22 cellular contexts compared by ENCODE assay signal in the genomic region with DNA sequence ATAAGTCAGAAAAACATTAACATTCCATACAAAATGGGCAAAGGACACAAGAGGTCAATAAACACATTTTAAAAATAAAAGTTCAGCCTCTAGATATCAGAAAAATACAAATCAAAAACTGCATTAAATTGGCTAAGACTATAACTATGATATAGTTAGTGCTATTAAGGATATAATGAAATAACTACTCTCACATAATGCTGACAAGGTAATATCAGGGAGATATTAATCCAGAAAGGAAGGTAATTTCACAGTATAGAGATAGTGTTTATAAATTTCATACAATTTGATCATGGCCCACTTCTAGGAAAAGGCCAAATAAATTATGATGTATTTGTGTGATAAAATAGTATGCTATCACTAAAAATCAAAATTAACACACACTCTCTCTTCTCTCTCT.
DNase-seq lines count a peak whose midpoint lies in the region; ATAC-seq, FAIRE-seq and TF ChIP-seq lines count a peak whose summit lies in the region.
"Had no signal": no experiment of that assay in that cellular context is flagged by ENCODE, and none has a peak within 500 bp of the region (broad histone marks: within the 10 kb centered on the region; RNA-seq: fewer than 3 reads in every experiment).

No MANE protein-coding gene starts in this region.

- dilution Hi-C loops in mammary epithelial cell (cut with HindIII; ENCODE audit: low sequenced_read_pairs), result no loop called here

- no peaks in the 10 kb centered on the region for H4K20me1 ChIP-seq in mammary epithelial cell (ENCODE audit: insufficient read depth, low read length)
- H4K20me1 ChIP-seq: BLaER1 had no signal

- no peak for TF ChIP-seq POLR2A in A549 (IDR thresholded peaks at IDR 0.05; ENCODE audit: low read length)

- H3K9ac ChIP-seq in mammary epithelial cell (ENCODE audit: insufficient read depth, low read length), result no peak overlapping the region
- H3K9ac ChIP-seq: BLaER1, GM23248 had no signal

- intact Hi-C loops in left lung (cut with DNase I), result no loop called here
- intact Hi-C loops in mammary epithelial cell (cut with micrococcal nuclease), result no loop called here

- POLR2A ChIA-PET in A549 (lab: Yijun Ruan, JAX), result no interaction called here
- POLR2A ChIA-PET in HEK293 (lab: Yijun Ruan, JAX), result no interaction called here

- no peaks in the 10 kb centered on the region for H3K9me3 ChIP-seq in A549
- no peaks in the 10 kb centered on the region for H3K9me3 ChIP-seq in HEK293 (ENCODE audit: control insufficient read depth, insufficient read depth, low read depth, low read length)
- H3K9me3 ChIP-seq in left lung, result no peaks in the 10 kb centered on the region
- no peaks in the 10 kb centered on the region for H3K9me3 ChIP-seq in mammary epithelial cell (replicated peaks; ENCODE audit: insufficient read depth, low read length)
- H3K9me3 ChIP-seq: BLaER1, Caco-2 had no signal

- peak overlapping the region; percentile 74 for H3K27ac Mint-ChIP-seq in nephron progenitor cell
- H3K27ac Mint-ChIP-seq: B cell; CD4-positive, CD25-positive, alpha-beta regulatory T cell; CD8-positive, alpha-beta T cell had no signal

- no peaks in the 10 kb centered on the region for H3K79me2 ChIP-seq in mammary epithelial cell (ENCODE audit: insufficient read depth, low read length)

- no peaks in the 10 kb centered on the region for H3K9me3 Mint-ChIP-seq in nephron progenitor cell
- H3K9me3 Mint-ChIP-seq: CD4-positive, CD25-positive, alpha-beta regulatory T cell; CD8-positive, alpha-beta T cell had no signal

- no peak for TF ChIP-seq EP300 in A549 (IDR thresholded peaks at IDR 0.05)

- in situ Hi-C loops in mammary epithelial cell (cut with MboI; ENCODE audit: low sequenced_read_pairs in 2 of 2), result no loop called here

- H3K36me3 ChIP-seq in HEK293 (ENCODE audit: control insufficient read depth in 2 of 2, insufficient read depth in 1 of 2, low read length in 2 of 2) (no peaks in the 10 kb centered on the region), left lung (no peaks in the 10 kb centered on the region), mammary epithelial cell (ENCODE audit: insufficient read depth, low read length) (no peaks in the 10 kb centered on the region)
- H3K36me3 ChIP-seq: BLaER1 had no signal

- no peak overlapping the region for H3K4me3 Mint-ChIP-seq in nephron progenitor cell
- H3K4me3 Mint-ChIP-seq: B cell; CD4-positive, CD25-positive, alpha-beta regulatory T cell; CD8-positive, alpha-beta T cell had no signal

- no peak for DNase-seq in A549 (ENCODE audit: low read depth in 1 of 2, low spot score in 1 of 2)
- DNase-seq in nephron progenitor cell, result no peak
- DNase-seq in left lung, result no peak
- no peak for DNase-seq in effector CD4-positive, alpha-beta T cell
- DNase-seq in mammary epithelial cell, result no peak
- DNase-seq: Caco-2; CD4-positive, CD25-positive, alpha-beta regulatory T cell; CD8-positive, alpha-beta T cell; DMS79; EL; GDM1; GM23248; H7; HCEC 1CT had no signal

- no peaks in the 10 kb centered on the region for H3K36me3 Mint-ChIP-seq in nephron progenitor cell (ENCODE audit: low read depth)
- H3K36me3 Mint-ChIP-seq: CD4-positive, CD25-positive, alpha-beta regulatory T cell; CD8-positive, alpha-beta T cell had no signal

- TF ChIP-seq CTCF in A549 (IDR thresholded peaks at IDR 0.05), result no peak
- TF ChIP-seq CTCF in HEK293 (tag by site-specific recombination; IDR thresholded peaks at IDR 0.05), result no peak
- no peak for TF ChIP-seq CTCF in nephron progenitor cell (IDR thresholded peaks at IDR 0.05)
- TF ChIP-seq CTCF in left lung (IDR thresholded peaks at IDR 0.05), result no peak
- TF ChIP-seq CTCF in mammary epithelial cell (conservative IDR thresholded peaks at IDR 0.05 in 1 of 2, IDR thresholded peaks at IDR 0.05 in 1 of 2; ENCODE audit: extremely low read depth in 1 of 2, insufficient read depth in 1 of 2, low read depth in 1 of 2, low read length in 2 of 2), result no peak

- no peak for TF ChIP-seq RAD21 in A549 (conservative IDR thresholded peaks at IDR 0.05 in 1 of 2, IDR thresholded peaks at IDR 0.05 in 1 of 2)

- H3K4me1 Mint-ChIP-seq in nephron progenitor cell, result peaks cover 43% of the 10 kb centered on the region
- H3K4me1 Mint-ChIP-seq: CD4-positive, CD25-positive, alpha-beta regulatory T cell had no signal

- FAIRE-seq in A549 (lab: Jason Lieb, UNC) (no peak), TTC549 (lab: Jason Lieb, UNC) (peak; percentile 68)
- FAIRE-seq: GM12878, GM19239, H1 had no signal

- H3K4me2 ChIP-seq in A549 (no peak overlapping the region), mammary epithelial cell (ENCODE audit: insufficient read depth, low read depth, low read length) (no peak overlapping the region)
- H3K4me2 ChIP-seq: BLaER1 had no signal

- H3K27me3 ChIP-seq in left lung (no peaks in the 10 kb centered on the region), mammary epithelial cell (ENCODE audit: insufficient read depth, low read length) (no peaks in the 10 kb centered on the region)
- H3K27me3 ChIP-seq: BLaER1 had no signal

- H3K4me3 ChIP-seq in A549 (no peak overlapping the region), HEK293 (ENCODE audit: low read depth, low read length) (no peak overlapping the region), left lung (no peak overlapping the region), mammary epithelial cell (replicated peaks in 1 of 3; ENCODE audit: insufficient read depth in 1 of 3, low read depth in 2 of 3, low read length in 3 of 3) (no peak overlapping the region)
- H3K4me3 ChIP-seq: BLaER1, GM12878, GM23248 had no signal

- H3K27ac ChIP-seq in A549 (no peak overlapping the region), HEK293 (ENCODE audit: extremely low read depth, low read depth, low read length) (no peak overlapping the region), left lung (no peak overlapping the region), mammary epithelial cell (ENCODE audit: insufficient read depth, low read depth, low read length) (no peak overlapping the region)
- H3K27ac ChIP-seq: BLaER1, C4-2B, GM23248 had no signal

- H2AFZ ChIP-seq in mammary epithelial cell (ENCODE audit: low read depth, low read length), result no peak overlapping the region
- H2AFZ ChIP-seq: GM23248 had no signal

- ATAC-seq in A549, result no peak
- ATAC-seq in left lung, result no peak
- ATAC-seq: CD8-positive, alpha-beta T cell; GM12878 had no signal

- H3K27me3 Mint-ChIP-seq in nephron progenitor cell (ENCODE audit: low read depth, poor library complexity), result peaks cover 3% of the 10 kb centered on the region

- CTCF ChIA-PET in A549 (lab: Yijun Ruan, JAX) (no interaction called here), HEK293 (lab: Yijun Ruan, JAX) (no interaction called here), mammary epithelial cell (lab: Charles Lee; ENCODE audit: low non-redundant PET) (no interaction called here)

- no TSS peak for BruUV-seq in mammary epithelial cell (replicated peaks; lab: Mats Ljungman, UMichigan)

- H3K4me1 ChIP-seq in A549 (no peaks in the 10 kb centered on the region), HEK293 (ENCODE audit: control insufficient read depth, insufficient read depth, low read length) (0 out of 2 replicates have a peak, but pooled peaks cover 2% of the 10 kb centered on the region), left lung (no peaks in the 10 kb centered on the region), mammary epithelial cell (ENCODE audit: insufficient read depth, low read length) (no peaks in the 10 kb centered on the region)
- H3K4me1 ChIP-seq: BLaER1 had no signal

TF ChIP-seq in A549, 52 proteins besides CTCF, POLR2A, EP300 and RAD21:
- TF ChIP-seq JUNB (IDR thresholded peaks at IDR 0.05) (no peak), MAFK (IDR thresholded peaks at IDR 0.05; ENCODE audit: partially characterized antibody) (peak; percentile 77), NFE2L2 (conservative IDR thresholded peaks at IDR 0.05; ENCODE audit: low read length) (no peak)

TF ChIP-seq in HEK293, 187 proteins besides CTCF, POLR2A, EP300 and RAD21 (continues in another document):
- TF ChIP-seq, protein P1, sequence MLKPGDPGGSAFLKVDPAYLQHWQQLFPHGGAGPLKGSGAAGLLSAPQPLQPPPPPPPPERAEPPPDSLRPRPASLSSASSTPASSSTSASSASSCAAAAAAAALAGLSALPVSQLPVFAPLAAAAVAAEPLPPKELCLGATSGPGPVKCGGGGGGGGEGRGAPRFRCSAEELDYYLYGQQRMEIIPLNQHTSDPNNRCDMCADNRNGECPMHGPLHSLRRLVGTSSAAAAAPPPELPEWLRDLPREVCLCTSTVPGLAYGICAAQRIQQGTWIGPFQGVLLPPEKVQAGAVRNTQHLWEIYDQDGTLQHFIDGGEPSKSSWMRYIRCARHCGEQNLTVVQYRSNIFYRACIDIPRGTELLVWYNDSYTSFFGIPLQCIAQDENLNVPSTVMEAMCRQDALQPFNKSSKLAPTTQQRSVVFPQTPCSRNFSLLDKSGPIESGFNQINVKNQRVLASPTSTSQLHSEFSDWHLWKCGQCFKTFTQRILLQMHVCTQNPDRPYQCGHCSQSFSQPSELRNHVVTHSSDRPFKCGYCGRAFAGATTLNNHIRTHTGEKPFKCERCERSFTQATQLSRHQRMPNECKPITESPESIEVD (tag by site-specific recombination; IDR thresholded peaks at IDR 0.05), result 0 out of 2 replicates have a peak, but pooled peaks have one; percentile 2
- TF ChIP-seq, protein P2, sequence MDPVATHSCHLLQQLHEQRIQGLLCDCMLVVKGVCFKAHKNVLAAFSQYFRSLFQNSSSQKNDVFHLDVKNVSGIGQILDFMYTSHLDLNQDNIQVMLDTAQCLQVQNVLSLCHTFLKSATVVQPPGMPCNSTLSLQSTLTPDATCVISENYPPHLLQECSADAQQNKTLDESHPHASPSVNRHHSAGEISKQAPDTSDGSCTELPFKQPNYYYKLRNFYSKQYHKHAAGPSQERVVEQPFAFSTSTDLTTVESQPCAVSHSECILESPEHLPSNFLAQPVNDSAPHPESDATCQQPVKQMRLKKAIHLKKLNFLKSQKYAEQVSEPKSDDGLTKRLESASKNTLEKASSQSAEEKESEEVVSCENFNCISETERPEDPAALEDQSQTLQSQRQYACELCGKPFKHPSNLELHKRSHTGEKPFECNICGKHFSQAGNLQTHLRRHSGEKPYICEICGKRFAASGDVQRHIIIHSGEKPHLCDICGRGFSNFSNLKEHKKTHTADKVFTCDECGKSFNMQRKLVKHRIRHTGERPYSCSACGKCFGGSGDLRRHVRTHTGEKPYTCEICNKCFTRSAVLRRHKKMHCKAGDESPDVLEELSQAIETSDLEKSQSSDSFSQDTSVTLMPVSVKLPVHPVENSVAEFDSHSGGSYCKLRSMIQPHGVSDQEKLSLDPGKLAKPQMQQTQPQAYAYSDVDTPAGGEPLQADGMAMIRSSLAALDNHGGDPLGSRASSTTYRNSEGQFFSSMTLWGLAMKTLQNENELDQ (tag by site-specific recombination; IDR thresholded peaks at IDR 0.05; ENCODE audit: low read depth), result no peak
- TF ChIP-seq, protein P3, sequence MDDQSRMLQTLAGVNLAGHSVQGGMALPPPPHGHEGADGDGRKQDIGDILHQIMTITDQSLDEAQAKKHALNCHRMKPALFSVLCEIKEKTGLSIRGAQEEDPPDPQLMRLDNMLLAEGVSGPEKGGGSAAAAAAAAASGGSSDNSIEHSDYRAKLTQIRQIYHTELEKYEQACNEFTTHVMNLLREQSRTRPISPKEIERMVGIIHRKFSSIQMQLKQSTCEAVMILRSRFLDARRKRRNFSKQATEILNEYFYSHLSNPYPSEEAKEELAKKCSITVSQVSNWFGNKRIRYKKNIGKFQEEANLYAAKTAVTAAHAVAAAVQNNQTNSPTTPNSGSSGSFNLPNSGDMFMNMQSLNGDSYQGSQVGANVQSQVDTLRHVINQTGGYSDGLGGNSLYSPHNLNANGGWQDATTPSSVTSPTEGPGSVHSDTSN (CRISPR knock-in tag; IDR thresholded peaks at IDR 0.05), result no peak
